ENCODE assay signal across 21 cellular contexts in genomic region chr6:108989700-108990099, GRCh38.
A peak's percentile ranks its signal among the peaks of the same experiment; 100 is the strongest.
DNase-seq lines count a peak whose midpoint lies in the region; ATAC-seq, FAIRE-seq and TF ChIP-seq lines count a peak whose summit lies in the region.
"Had no signal": no experiment of that assay in that cellular context is flagged by ENCODE, and none has a peak within 500 bp of the region (broad histone marks: within the 10 kb centered on the region; RNA-seq: fewer than 3 reads in every experiment).

No MANE protein-coding gene starts in this region.

- H3K9me3 ChIP-seq in Caco-2 (no peaks in the 10 kb centered on the region), PC-9 (ENCODE audit: insufficient read depth, low read depth) (no peaks in the 10 kb centered on the region), pancreas (no peaks in the 10 kb centered on the region)
- H3K9me3 ChIP-seq: SJCRH30 had no signal

- no peaks in the 10 kb centered on the region for H4K20me1 ChIP-seq in PC-9 (ENCODE audit: insufficient read depth)

- H3K79me2 ChIP-seq in PC-9 (ENCODE audit: low read depth) = no peaks in the 10 kb centered on the region

- TF ChIP-seq CTCF in Caco-2 (IDR thresholded peaks at IDR 0.05; ENCODE audit: insufficient read depth in 1 of 2, low read depth in 1 of 2, low read length in 1 of 2, severe bottlenecking in 1 of 2, unreplicated experiment in 1 of 2) = no peak
- TF ChIP-seq CTCF in PC-9 (conservative IDR thresholded peaks at IDR 0.05) = no peak
- TF ChIP-seq CTCF in pancreas (IDR thresholded peaks at IDR 0.05) = no peak
- TF ChIP-seq CTCF in GM10248 (IDR thresholded peaks at IDR 0.05; ENCODE audit: control extremely low read depth, extremely low read depth, low read depth, missing control alignments) = no peak

- no peak for FAIRE-seq in pancreas (lab: Jason Lieb, UNC)
- FAIRE-seq: A204.1, GM19239 had no signal

- peaks cover 4% of the 10 kb centered on the region; the same call in 1 of the 2 replicates for H3F3A ChIP-seq in PC-9 (ENCODE audit: insufficient read depth, low read depth)

- H3K4me3 ChIP-seq in Caco-2 (ENCODE audit: low read depth, low read length) = no peak overlapping the region
- peak overlapping the region; percentile 6; the same call in 1 of the 2 replicates for H3K4me3 ChIP-seq in PC-9
- H3K4me3 ChIP-seq in pancreas = no peak overlapping the region
- H3K4me3 ChIP-seq: SJCRH30 had no signal

- peaks cover 33% of the 10 kb centered on the region for H3K4me1 Mint-ChIP-seq in Caco-2 (ENCODE audit: low read depth, unreplicated experiment)

- no peaks in the 10 kb centered on the region for H3K9me2 ChIP-seq in PC-9 (ENCODE audit: insufficient read depth)

- no peaks in the 10 kb centered on the region for H3K27me3 Mint-ChIP-seq in Caco-2 (ENCODE audit: insufficient read depth, unreplicated experiment)

- no TSS peak for BruUV-seq in Caco-2 (replicated peaks; lab: Mats Ljungman, UMichigan)
- BruUV-seq in PC-9 (replicated peaks; lab: Mats Ljungman, UMichigan) = no TSS peak

- POLR2A ChIA-PET in Caco-2 (lab: Charles Lee) = interaction anchor here (1.0 kb wide), 2 partner anchors 19 to 393 kb away, joined by 3 to 5 read pairs; partner anchors contain the start of gene CD164
- POLR2A ChIA-PET in PC-9 (lab: Charles Lee; ENCODE audit: unreplicated experiment) = no interaction called here
- POLR2A ChIA-PET in GM10248 (lab: Yijun Ruan, JAX) = no interaction called here

- H3K27me3 ChIP-seq in Caco-2 (replicated peaks; ENCODE audit: control insufficient read depth, insufficient read depth, low read length) = no peaks in the 10 kb centered on the region
- H3K27me3 ChIP-seq in PC-9 (ENCODE audit: insufficient read depth, low read depth) = no peaks in the 10 kb centered on the region
- no peaks in the 10 kb centered on the region for H3K27me3 ChIP-seq in pancreas
- H3K27me3 ChIP-seq: SJCRH30 had no signal

- no peak overlapping the region for H2AFZ ChIP-seq in PC-9

- peaks cover 32% of the 10 kb centered on the region for H3K36me3 Mint-ChIP-seq in Caco-2 (ENCODE audit: insufficient read depth, unreplicated experiment)

- H3K4me3 Mint-ChIP-seq in Caco-2 (ENCODE audit: unreplicated experiment) = peak overlapping the region; percentile 29

- peak overlapping the region; percentile 59 for H3K4me2 ChIP-seq in PC-9

- H3K27ac ChIP-seq in PC-9 (no peak overlapping the region), pancreas (peak overlapping the region in 3 of 4 donors; percentile 3 to 74 (median 71))
- H3K27ac ChIP-seq: HL-60, SJCRH30 had no signal

- peaks cover 2% of the 10 kb centered on the region for H3K36me3 ChIP-seq in Caco-2 (ENCODE audit: control insufficient read depth, insufficient read depth, low read length)
- H3K36me3 ChIP-seq in PC-9 (ENCODE audit: low read depth) = peaks cover 14% of the 10 kb centered on the region
- peaks cover 0 to 55% (median 16%) of the 10 kb centered on the region in 3 donors for H3K36me3 ChIP-seq in pancreas

- H3K9me3 Mint-ChIP-seq in Caco-2 (ENCODE audit: unreplicated experiment) = no peaks in the 10 kb centered on the region

- CTCF ChIA-PET in Caco-2 (lab: Charles Lee) (no interaction called here), PC-9 (lab: Charles Lee) (no interaction called here), GM10248 (lab: Yijun Ruan, JAX) (interaction anchor here (1.5 kb wide), 1 partner anchor 22 kb away, joined by 3 read pairs; no protein-coding TSS in a partner anchor)

- DNase-seq in Caco-2 = peak; percentile 71 to 80
- no peak for DNase-seq in PC-9
- DNase-seq in left lobe of liver (ENCODE audit: low spot score) = no peak
- peak in 2 of 6 donors; percentile 50 to 57 for DNase-seq in pancreas
- DNase-seq in GM10248 (ENCODE audit: extremely low spot score) = no peak
- DNase-seq in NCI-H82 treated with DMSO at 0.1 percent for 48 hours (lab: John Stamatoyannopoulos, UW; ENCODE audit: unreplicated experiment) = no peak
- DNase-seq: C1 segment of cervical spinal cord, EL, H7, KBM-7, NCI-H1436, NCI-H2029, NCI-H2171, NCI-H446, OCI-M1, SJCRH30 had no signal

- intact Hi-C loops in Caco-2 (cut with micrococcal nuclease; ENCODE audit: unreplicated experiment) = loop anchor here (1.0 kb wide), 2 partner anchors 18 to 85 kb away; no protein-coding TSS in a partner anchor
- intact Hi-C loops in PC-9 (cut with micrococcal nuclease; ENCODE audit: unreplicated experiment) = loop anchor here (10.0 kb wide), 1 partner anchor 65 kb away; no protein-coding TSS in a partner anchor
- intact Hi-C loops in pancreas (cut with DNase I) = no loop called here

- peak overlapping the region; percentile 82 for H3K27ac Mint-ChIP-seq in Caco-2 (ENCODE audit: unreplicated experiment)

- peaks cover 31% of the 10 kb centered on the region for H3K4me1 ChIP-seq in Caco-2
- peaks cover 27% of the 10 kb centered on the region for H3K4me1 ChIP-seq in PC-9 (replicated peaks; ENCODE audit: insufficient read depth)
- H3K4me1 ChIP-seq in pancreas = peaks cover 23 to 29% (median 27%) of the 10 kb centered on the region in 3 donors
- H3K4me1 ChIP-seq: SJCRH30 had no signal

- ATAC-seq in left lobe of liver (peak; percentile 84), pancreas (peak; percentile 76 to 90 (median 88)), HG03095 (IDR thresholded peaks at IDR 0.05; ENCODE audit: unreplicated experiment) (no peak), HG03135 (IDR thresholded peaks at IDR 0.05; ENCODE audit: unreplicated experiment) (no peak)

- 26% methylated on average over 3 of the region's 3 CpGs for WGBS in pancreas, 2 donors

Comparison
In these comparisons a context has a peak if more than half of its experiments do, and no peak if none do; other contexts are left out.
1. DNase-seq: peak in Caco-2 (2 of 2); none in PC-9 (0 of 2), left lobe of liver (single experiment), GM10248 (single experiment) and NCI-H82 treated with DMSO at 0.1 percent for 48 hours (single experiment).
2. ATAC-seq: peak in left lobe of liver (single experiment) and pancreas (4 of 4); none in HG03095 (single experiment) and HG03135 (single experiment).
3. intact Hi-C loops: an anchor here in Caco-2 (1.0 kb wide) and PC-9 (10.0 kb wide); none called in pancreas.